23 cellular contexts compared by ENCODE assay signal in genomic region chr10:125708971-125709503, GRCh38. TPM values are rescaled to one million over a fixed set of nuclear protein-coding genes. Genes with fewer than 3 reads are reported as not detected.
DNase-seq lines count a peak whose midpoint lies in the region; ATAC-seq and TF ChIP-seq lines count a peak whose summit lies in the region.
"Had no signal": no experiment of that assay in that cellular context is flagged by ENCODE, and none has a peak within 500 bp of the region (broad histone marks: within the 10 kb centered on the region; RNA-seq: fewer than 3 reads in every experiment).

No MANE protein-coding gene starts in this region.

- no peaks in the 10 kb centered on the region for H3K27me3 Mint-ChIP-seq in Calu3 (ENCODE audit: unreplicated experiment)

- H3K9me3 ChIP-seq in Panc1 (ENCODE audit: control insufficient read depth, insufficient read depth, low read depth, low read length) (no peaks in the 10 kb centered on the region), upper lobe of right lung (no peaks in the 10 kb centered on the region)
- H3K9me3 ChIP-seq: BE2C, breast epithelium, esophagus muscularis mucosa had no signal

- intact Hi-C loops in Panc1 (cut with micrococcal nuclease; ENCODE audit: unreplicated experiment) (loop anchor here (10.0 kb wide), 1 partner anchor 544 kb away; the partner anchor contains the start of gene CTBP2), upper lobe of right lung (cut with DNase I) (no loop called here), Calu3 (cut with micrococcal nuclease; ENCODE audit: unreplicated experiment) (loop anchor here (10.0 kb wide), 1 partner anchor 314 kb away; no protein-coding TSS in a partner anchor)

- H3K27me3 ChIP-seq in Panc1 (ENCODE audit: control insufficient read depth, insufficient read depth, low read length) (no peaks in the 10 kb centered on the region), upper lobe of right lung (no peaks in the 10 kb centered on the region)
- H3K27me3 ChIP-seq: BE2C, breast epithelium, dorsolateral prefrontal cortex, esophagus muscularis mucosa had no signal

- no peaks in the 10 kb centered on the region for H3K9me3 Mint-ChIP-seq in Calu3 (ENCODE audit: low read depth, unreplicated experiment)
- H3K9me3 Mint-ChIP-seq: neural crest cell had no signal

- DNase-seq in Panc1 (ENCODE audit: low read depth, low spot score) (no peak), upper lobe of right lung (no peak), NAMALWA (ENCODE audit: low spot score) (no peak), Calu3 (no peak), NCI-H1694 treated with DMSO at 0.1 percent for 48 hours (lab: John Stamatoyannopoulos, UW) (no peak), DMS79 (lab: John Stamatoyannopoulos, UW) (no peak)
- DNase-seq: activated CD8-positive, alpha-beta T cell treated with anti-CD3 and anti-CD28 coated beads, Interleukin-2, amount 10 ng/mL, durations not matched to agents 7 days and 5 days; activated naive CD8-positive, alpha-beta T cell treated with anti-CD3 and anti-CD28 coated beads, Interleukin-2, amount 10 ng/mL, durations not matched to agents 7 days and 5 days; BE2C; dorsolateral prefrontal cortex; KG1; NCI-H2081 treated with DMSO at 0.1 percent for 48 hours; NCI-H510A treated with DMSO at 0.1 percent for 48 hours; SHP77 treated with DMSO at 0.1 percent for 48 hours; stimulated activated naive CD4-positive, alpha-beta T cell treated with Interleukin-2 at 50 U/mL for 16 hours had no signal

- H3K4me3 Mint-ChIP-seq in Calu3 (ENCODE audit: low read depth, unreplicated experiment) = no peak overlapping the region
- H3K4me3 Mint-ChIP-seq: activated CD8-positive, alpha-beta T cell treated with anti-CD3 and anti-CD28 coated beads, Interleukin-2, amount 10 ng/mL, durations not matched to agents 7 days and 5 days; activated naive CD8-positive, alpha-beta T cell treated with anti-CD3 and anti-CD28 coated beads, Interleukin-2, amount 10 ng/mL, durations not matched to agents 7 days and 5 days; neural crest cell had no signal

- H3K4me3 ChIP-seq in Panc1 (ENCODE audit: low read depth in 2 of 2, low read length in 2 of 2) (no peak overlapping the region), upper lobe of right lung (no peak overlapping the region)
- H3K4me3 ChIP-seq: breast epithelium had no signal

- POLR2A ChIA-PET in Panc1 (lab: Charles Lee) = interaction anchor here (0.5 to 0.9 kb wide), 2 partner anchors 9 to 214 kb away, joined by 3 to 7 read pairs; no protein-coding TSS in a partner anchor

- in situ Hi-C loops in Panc1 (cut with HindIII; ENCODE audit: low pct_unique_long_range_greater_than_20kb, low sequenced_read_pairs) = no loop called here

- peak overlapping the region; percentile 72 for H3K27ac ChIP-seq in Panc1 (ENCODE audit: low read length)
- peak overlapping the region; percentile 74 for H3K27ac ChIP-seq in upper lobe of right lung
- H3K27ac ChIP-seq: breast epithelium, esophagus muscularis mucosa had no signal

- CTCF ChIA-PET in Panc1 (lab: Charles Lee) = no interaction called here
- CTCF ChIA-PET in Calu3 (lab: Charles Lee) = no interaction called here

- TF ChIP-seq CTCF in Panc1 (IDR thresholded peaks at IDR 0.05) (no peak), upper lobe of right lung (IDR thresholded peaks at IDR 0.05) (no peak), Calu3 (IDR thresholded peaks at IDR 0.05; ENCODE audit: unreplicated experiment) (no peak)

- H3K4me1 ChIP-seq in Panc1 (ENCODE audit: control insufficient read depth, insufficient read depth, low read length) (peaks cover 41% of the 10 kb centered on the region), upper lobe of right lung (peaks cover 10% of the 10 kb centered on the region)
- H3K4me1 ChIP-seq: BE2C, breast epithelium had no signal

- H3K36me3 ChIP-seq in Panc1 (ENCODE audit: control insufficient read depth, insufficient read depth, low read length) (no peaks in the 10 kb centered on the region), upper lobe of right lung (no peaks in the 10 kb centered on the region)
- H3K36me3 ChIP-seq: BE2C, breast epithelium, esophagus muscularis mucosa had no signal

- ATAC-seq in GM19452 (IDR thresholded peaks at IDR 0.05; ENCODE audit: unreplicated experiment) (peak; percentile 66), HG02759 (IDR thresholded peaks at IDR 0.05; ENCODE audit: unreplicated experiment) (peak; percentile 67), Panc1 (no peak), upper lobe of right lung (no peak)
- ATAC-seq: activated CD8-positive, alpha-beta T cell treated with anti-CD3 and anti-CD28 coated beads, Interleukin-2, amount 10 ng/mL, durations not matched to agents 7 days and 5 days had no signal

- BruUV-seq in Panc1 (replicated peaks; lab: Mats Ljungman, UMichigan) = no TSS peak
- BruUV-seq in Calu3 (replicated peaks; lab: Mats Ljungman, UMichigan) = no TSS peak

- no peaks in the 10 kb centered on the region for H3K36me3 Mint-ChIP-seq in Calu3 (ENCODE audit: insufficient read depth, unreplicated experiment)
- H3K36me3 Mint-ChIP-seq: activated naive CD8-positive, alpha-beta T cell treated with anti-CD3 and anti-CD28 coated beads, Interleukin-2, amount 10 ng/mL, durations not matched to agents 7 days and 5 days had no signal

- no peak overlapping the region for H3K27ac Mint-ChIP-seq in Calu3 (ENCODE audit: unreplicated experiment)
- H3K27ac Mint-ChIP-seq: activated CD8-positive, alpha-beta T cell treated with anti-CD3 and anti-CD28 coated beads, Interleukin-2, amount 10 ng/mL, durations not matched to agents 7 days and 5 days; activated naive CD8-positive, alpha-beta T cell treated with anti-CD3 and anti-CD28 coated beads, Interleukin-2, amount 10 ng/mL, durations not matched to agents 7 days and 5 days had no signal

- H3K4me1 Mint-ChIP-seq in Calu3 (ENCODE audit: low read depth, unreplicated experiment) = peaks cover 8% of the 10 kb centered on the region
- H3K4me1 Mint-ChIP-seq: activated naive CD8-positive, alpha-beta T cell treated with anti-CD3 and anti-CD28 coated beads, Interleukin-2, amount 10 ng/mL, durations not matched to agents 7 days and 5 days had no signal

RNA-seq across cellular contexts. Expression of gene EDRF1, which starts 10.5 kb away (rescaled TPM):
- total RNA-seq in Panc1 (2021; ENCODE audit: unreplicated experiment) (36.3 TPM), upper lobe of right lung (20.8 TPM), Calu3 (2022) (19.9 and 20.9 TPM in 2 replicates)
- 15.5 TPM for polyA plus RNA-seq in Panc1 (2012; ENCODE audit: insufficient read length)

RNA-seq across cellular contexts. Expression of gene TEX36, which starts 26.1 kb away (rescaled TPM):
- total RNA-seq in Panc1 (2021; ENCODE audit: unreplicated experiment) (not detected), upper lobe of right lung (not detected), Calu3 (2022) (not detected in 2 replicates)
- not detected for polyA plus RNA-seq in Panc1 (2012; ENCODE audit: insufficient read length)
- total RNA-seq: activated CD8-positive, alpha-beta T cell treated with anti-CD3 and anti-CD28 coated beads, Interleukin-2, amount 10 ng/mL, durations not matched to agents 7 days and 5 days; activated naive CD8-positive, alpha-beta T cell treated with anti-CD3 and anti-CD28 coated beads, Interleukin-2, amount 10 ng/mL, durations not matched to agents 7 days and 5 days; breast epithelium; dorsolateral prefrontal cortex; esophagus muscularis mucosa; glomerular endothelial cell; H1; neural crest cell; T-helper 1 cell treated with Interleukin-12 subunit alpha and Interleukin-12 subunit beta and Interleukin-4 antibody, amounts not matched to agents 30 ng/mL and 1 ng/mL, for 36 hours had no signal
- polyA plus RNA-seq: H1 had no signal

Comparison
In these comparisons a context has a peak if more than half of its experiments do, and no peak if none do; other contexts are left out.
1. ATAC-seq: peak in GM19452 (single experiment) and HG02759 (single experiment); none in Panc1 (single experiment) and upper lobe of right lung (single experiment).